In the genomic region with DNA sequence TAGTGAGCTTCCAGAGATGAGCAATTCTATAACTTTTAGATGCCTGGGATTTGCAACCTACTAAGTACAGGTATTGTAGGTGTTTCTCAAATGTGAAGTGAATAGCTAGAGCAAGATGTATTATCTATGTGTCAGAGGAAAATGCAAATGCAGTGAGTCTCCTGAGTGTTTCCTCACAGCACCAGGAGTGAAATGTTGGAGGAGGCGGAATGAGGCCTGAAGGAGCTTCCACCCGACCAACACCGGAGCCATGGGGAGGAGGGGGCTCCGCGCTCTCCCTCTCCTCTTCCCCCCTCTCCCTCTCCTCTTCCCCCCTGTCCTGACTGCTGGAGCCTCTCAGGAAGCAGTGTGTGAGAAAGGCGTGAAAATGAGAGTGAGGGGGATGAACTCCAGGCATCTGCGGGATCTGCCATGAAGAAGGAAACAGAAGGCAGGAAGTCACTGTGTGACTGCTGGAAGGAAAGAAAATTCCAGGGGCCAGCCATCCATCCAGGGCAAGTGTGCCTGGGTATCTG, we compare ENCODE assay signal across 1 cellular context.
TF ChIP-seq lines count a peak whose summit lies in the region.

No MANE protein-coding gene starts in this region.

TF ChIP-seq in GM23338, 12 proteins besides CTCF, POLR2A, EP300 and RAD21 (continued from another document):
- TF ChIP-seq, protein P1, sequence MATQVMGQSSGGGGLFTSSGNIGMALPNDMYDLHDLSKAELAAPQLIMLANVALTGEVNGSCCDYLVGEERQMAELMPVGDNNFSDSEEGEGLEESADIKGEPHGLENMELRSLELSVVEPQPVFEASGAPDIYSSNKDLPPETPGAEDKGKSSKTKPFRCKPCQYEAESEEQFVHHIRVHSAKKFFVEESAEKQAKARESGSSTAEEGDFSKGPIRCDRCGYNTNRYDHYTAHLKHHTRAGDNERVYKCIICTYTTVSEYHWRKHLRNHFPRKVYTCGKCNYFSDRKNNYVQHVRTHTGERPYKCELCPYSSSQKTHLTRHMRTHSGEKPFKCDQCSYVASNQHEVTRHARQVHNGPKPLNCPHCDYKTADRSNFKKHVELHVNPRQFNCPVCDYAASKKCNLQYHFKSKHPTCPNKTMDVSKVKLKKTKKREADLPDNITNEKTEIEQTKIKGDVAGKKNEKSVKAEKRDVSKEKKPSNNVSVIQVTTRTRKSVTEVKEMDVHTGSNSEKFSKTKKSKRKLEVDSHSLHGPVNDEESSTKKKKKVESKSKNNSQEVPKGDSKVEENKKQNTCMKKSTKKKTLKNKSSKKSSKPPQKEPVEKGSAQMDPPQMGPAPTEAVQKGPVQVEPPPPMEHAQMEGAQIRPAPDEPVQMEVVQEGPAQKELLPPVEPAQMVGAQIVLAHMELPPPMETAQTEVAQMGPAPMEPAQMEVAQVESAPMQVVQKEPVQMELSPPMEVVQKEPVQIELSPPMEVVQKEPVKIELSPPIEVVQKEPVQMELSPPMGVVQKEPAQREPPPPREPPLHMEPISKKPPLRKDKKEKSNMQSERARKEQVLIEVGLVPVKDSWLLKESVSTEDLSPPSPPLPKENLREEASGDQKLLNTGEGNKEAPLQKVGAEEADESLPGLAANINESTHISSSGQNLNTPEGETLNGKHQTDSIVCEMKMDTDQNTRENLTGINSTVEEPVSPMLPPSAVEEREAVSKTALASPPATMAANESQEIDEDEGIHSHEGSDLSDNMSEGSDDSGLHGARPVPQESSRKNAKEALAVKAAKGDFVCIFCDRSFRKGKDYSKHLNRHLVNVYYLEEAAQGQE (IDR thresholded peaks at IDR 0.05; ENCODE audit: unreplicated experiment) = no peak
- TF ChIP-seq ZNF114 (CRISPR knock-in tag; IDR thresholded peaks at IDR 0.05) (no peak), EZH2 (IDR thresholded peaks at IDR 0.05; ENCODE audit: low read depth, unreplicated experiment) (no peak), NANOG (IDR thresholded peaks at IDR 0.05; ENCODE audit: borderline replicate concordance) (no peak), ZNF331 (CRISPR knock-in tag; IDR thresholded peaks at IDR 0.05; ENCODE audit: low read depth) (no peak)
- TF ChIP-seq, protein P2, sequence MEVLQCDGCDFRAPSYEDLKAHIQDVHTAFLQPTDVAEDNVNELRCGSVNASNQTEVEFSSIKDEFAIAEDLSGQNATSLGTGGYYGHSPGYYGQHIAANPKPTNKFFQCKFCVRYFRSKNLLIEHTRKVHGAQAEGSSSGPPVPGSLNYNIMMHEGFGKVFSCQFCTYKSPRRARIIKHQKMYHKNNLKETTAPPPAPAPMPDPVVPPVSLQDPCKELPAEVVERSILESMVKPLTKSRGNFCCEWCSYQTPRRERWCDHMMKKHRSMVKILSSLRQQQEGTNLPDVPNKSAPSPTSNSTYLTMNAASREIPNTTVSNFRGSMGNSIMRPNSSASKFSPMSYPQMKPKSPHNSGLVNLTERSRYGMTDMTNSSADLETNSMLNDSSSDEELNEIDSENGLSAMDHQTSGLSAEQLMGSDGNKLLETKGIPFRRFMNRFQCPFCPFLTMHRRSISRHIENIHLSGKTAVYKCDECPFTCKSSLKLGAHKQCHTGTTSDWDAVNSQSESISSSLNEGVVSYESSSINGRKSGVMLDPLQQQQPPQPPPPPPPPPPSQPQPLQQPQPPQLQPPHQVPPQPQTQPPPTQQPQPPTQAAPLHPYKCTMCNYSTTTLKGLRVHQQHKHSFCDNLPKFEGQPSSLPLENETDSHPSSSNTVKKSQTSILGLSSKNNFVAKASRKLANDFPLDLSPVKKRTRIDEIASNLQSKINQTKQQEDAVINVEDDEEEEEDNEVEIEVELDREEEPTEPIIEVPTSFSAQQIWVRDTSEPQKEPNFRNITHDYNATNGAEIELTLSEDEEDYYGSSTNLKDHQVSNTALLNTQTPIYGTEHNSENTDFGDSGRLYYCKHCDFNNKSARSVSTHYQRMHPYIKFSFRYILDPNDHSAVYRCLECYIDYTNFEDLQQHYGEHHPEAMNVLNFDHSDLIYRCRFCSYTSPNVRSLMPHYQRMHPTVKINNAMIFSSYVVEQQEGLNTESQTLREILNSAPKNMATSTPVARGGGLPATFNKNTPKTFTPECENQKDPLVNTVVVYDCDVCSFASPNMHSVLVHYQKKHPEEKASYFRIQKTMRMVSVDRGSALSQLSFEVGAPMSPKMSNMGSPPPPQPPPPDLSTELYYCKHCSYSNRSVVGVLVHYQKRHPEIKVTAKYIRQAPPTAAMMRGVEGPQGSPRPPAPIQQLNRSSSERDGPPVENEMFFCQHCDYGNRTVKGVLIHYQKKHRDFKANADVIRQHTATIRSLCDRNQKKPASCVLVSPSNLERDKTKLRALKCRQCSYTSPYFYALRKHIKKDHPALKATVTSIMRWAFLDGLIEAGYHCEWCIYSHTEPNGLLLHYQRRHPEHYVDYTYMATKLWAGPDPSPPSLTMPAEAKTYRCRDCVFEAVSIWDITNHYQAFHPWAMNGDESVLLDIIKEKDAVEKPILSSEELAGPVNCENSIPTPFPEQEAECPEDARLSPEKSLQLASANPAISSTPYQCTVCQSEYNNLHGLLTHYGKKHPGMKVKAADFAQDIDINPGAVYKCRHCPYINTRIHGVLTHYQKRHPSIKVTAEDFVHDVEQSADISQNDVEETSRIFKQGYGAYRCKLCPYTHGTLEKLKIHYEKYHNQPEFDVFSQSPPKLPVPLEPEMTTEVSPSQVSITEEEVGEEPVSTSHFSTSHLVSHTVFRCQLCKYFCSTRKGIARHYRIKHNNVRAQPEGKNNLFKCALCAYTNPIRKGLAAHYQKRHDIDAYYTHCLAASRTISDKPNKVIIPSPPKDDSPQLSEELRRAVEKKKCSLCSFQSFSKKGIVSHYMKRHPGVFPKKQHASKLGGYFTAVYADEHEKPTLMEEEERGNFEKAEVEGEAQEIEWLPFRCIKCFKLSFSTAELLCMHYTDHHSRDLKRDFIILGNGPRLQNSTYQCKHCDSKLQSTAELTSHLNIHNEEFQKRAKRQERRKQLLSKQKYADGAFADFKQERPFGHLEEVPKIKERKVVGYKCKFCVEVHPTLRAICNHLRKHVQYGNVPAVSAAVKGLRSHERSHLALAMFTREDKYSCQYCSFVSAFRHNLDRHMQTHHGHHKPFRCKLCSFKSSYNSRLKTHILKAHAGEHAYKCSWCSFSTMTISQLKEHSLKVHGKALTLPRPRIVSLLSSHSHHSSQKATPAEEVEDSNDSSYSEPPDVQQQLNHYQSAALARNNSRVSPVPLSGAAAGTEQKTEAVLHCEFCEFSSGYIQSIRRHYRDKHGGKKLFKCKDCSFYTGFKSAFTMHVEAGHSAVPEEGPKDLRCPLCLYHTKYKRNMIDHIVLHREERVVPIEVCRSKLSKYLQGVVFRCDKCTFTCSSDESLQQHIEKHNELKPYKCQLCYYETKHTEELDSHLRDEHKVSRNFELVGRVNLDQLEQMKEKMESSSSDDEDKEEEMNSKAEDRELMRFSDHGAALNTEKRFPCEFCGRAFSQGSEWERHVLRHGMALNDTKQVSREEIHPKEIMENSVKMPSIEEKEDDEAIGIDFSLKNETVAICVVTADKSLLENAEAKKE (CRISPR knock-in tag; IDR thresholded peaks at IDR 0.05) = no peak
- TF ChIP-seq, protein P3, sequence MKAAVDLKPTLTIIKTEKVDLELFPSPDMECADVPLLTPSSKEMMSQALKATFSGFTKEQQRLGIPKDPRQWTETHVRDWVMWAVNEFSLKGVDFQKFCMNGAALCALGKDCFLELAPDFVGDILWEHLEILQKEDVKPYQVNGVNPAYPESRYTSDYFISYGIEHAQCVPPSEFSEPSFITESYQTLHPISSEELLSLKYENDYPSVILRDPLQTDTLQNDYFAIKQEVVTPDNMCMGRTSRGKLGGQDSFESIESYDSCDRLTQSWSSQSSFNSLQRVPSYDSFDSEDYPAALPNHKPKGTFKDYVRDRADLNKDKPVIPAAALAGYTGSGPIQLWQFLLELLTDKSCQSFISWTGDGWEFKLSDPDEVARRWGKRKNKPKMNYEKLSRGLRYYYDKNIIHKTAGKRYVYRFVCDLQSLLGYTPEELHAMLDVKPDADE (IDR thresholded peaks at IDR 0.05) = no peak
